In genomic region chr17:51298508-51299371, GRCh38 we compare ENCODE assay signal across 9 cellular contexts. TPM values are rescaled to one million over a fixed set of nuclear protein-coding genes. Genes with fewer than 3 reads are reported as not detected.
A peak's percentile ranks its signal among the peaks of the same experiment; 100 is the strongest.
DNase-seq lines count a peak whose midpoint lies in the region; ATAC-seq, FAIRE-seq and TF ChIP-seq lines count a peak whose summit lies in the region.
"Had no signal": no experiment of that assay in that cellular context is flagged by ENCODE, and none has a peak within 500 bp of the region (broad histone marks: within the 10 kb centered on the region; RNA-seq: fewer than 3 reads in every experiment).

No MANE protein-coding gene starts in this region.

- H3K4me3 Mint-ChIP-seq in activated CD4-positive, alpha-beta T cell treated with anti-CD3 and anti-CD28 coated beads, Interleukin-2, amount 10 ng/mL, durations not matched to agents 24 days and 14 days, result no peak overlapping the region
- H3K4me3 Mint-ChIP-seq: stimulated activated naive CD8-positive, alpha-beta T cell treated with anti-CD3 and anti-CD28 coated beads, Interleukin-15, Interleukin-2, amounts not matched to agents 100 ng/mL and 50 ng/mL, for 24 hours had no signal

- no peak for ATAC-seq in GM19467 (IDR thresholded peaks at IDR 0.05; ENCODE audit: unreplicated experiment)

- peaks cover 4% of the 10 kb centered on the region for H3K4me1 Mint-ChIP-seq in activated CD4-positive, alpha-beta T cell treated with anti-CD3 and anti-CD28 coated beads, Interleukin-2, amount 10 ng/mL, durations not matched to agents 24 days and 14 days

- peak; percentile 60 for DNase-seq in activated CD4-positive, alpha-beta T cell treated with anti-CD3 and anti-CD28 coated beads, Interleukin-2, amount 10 ng/mL, durations not matched to agents 24 days and 14 days
- DNase-seq in activated CD4-positive, alpha-beta T cell treated with anti-CD3 and anti-CD28 coated beads, Interleukin-2, amount 50 U/mL, for 4 hours, result no peak
- DNase-seq in NB4 (ENCODE audit: low read depth), result peak; percentile 56
- DNase-seq in glomerular visceral epithelial cell (ENCODE audit: extremely low spot score), result peak; percentile 35
- DNase-seq in smooth muscle cell (lab: John Stamatoyannopoulos, UW; ENCODE audit: unreplicated experiment), result no peak
- DNase-seq in activated naive CD4-positive, alpha-beta T cell treated with anti-CD3 and anti-CD28 coated beads, Interleukin-2, amount 50 U/mL, for 16 hours, result no peak

- TF ChIP-seq CTCF in NB4 (IDR thresholded peaks at IDR 0.05; ENCODE audit: low read depth, low read length) (peak; percentile 57), smooth muscle cell (IDR thresholded peaks at IDR 0.05; ENCODE audit: borderline replicate concordance, insufficient read depth, poor library complexity, severe bottlenecking) (peak; percentile 64)

- H3K9me3 Mint-ChIP-seq in activated CD4-positive, alpha-beta T cell treated with anti-CD3 and anti-CD28 coated beads, Interleukin-2, amount 10 ng/mL, durations not matched to agents 24 days and 14 days, result no peaks in the 10 kb centered on the region
- H3K9me3 Mint-ChIP-seq: stimulated activated naive CD8-positive, alpha-beta T cell treated with anti-CD3 and anti-CD28 coated beads, Interleukin-15, Interleukin-2, amounts not matched to agents 100 ng/mL and 50 ng/mL, for 24 hours had no signal

- H3K4me3 ChIP-seq in NB4 (ENCODE audit: low read depth, low read length) (no peak overlapping the region), smooth muscle cell (no peak overlapping the region)

- H2AFZ ChIP-seq in smooth muscle cell (ENCODE audit: low read depth), result no peak overlapping the region

- peak; percentile 58 for FAIRE-seq in TTC549 (lab: Jason Lieb, UNC)

- H4K20me1 ChIP-seq in smooth muscle cell (ENCODE audit: low read depth), result peaks cover 12% of the 10 kb centered on the region

- no peak overlapping the region for H3K27ac ChIP-seq in smooth muscle cell (ENCODE audit: low read depth)

- H3K27me3 ChIP-seq in smooth muscle cell (ENCODE audit: low read depth), result no peaks in the 10 kb centered on the region

- H3K9ac ChIP-seq in smooth muscle cell (ENCODE audit: low read depth), result no peak overlapping the region

- peaks cover 32% of the 10 kb centered on the region for H3K36me3 Mint-ChIP-seq in activated CD4-positive, alpha-beta T cell treated with anti-CD3 and anti-CD28 coated beads, Interleukin-2, amount 10 ng/mL, durations not matched to agents 24 days and 14 days (ENCODE audit: low read depth)

- no peak overlapping the region for H3K4me2 ChIP-seq in smooth muscle cell

- H3F3A ChIP-seq in smooth muscle cell (ENCODE audit: low read depth), result peaks cover 6% of the 10 kb centered on the region

- H3K4me1 ChIP-seq in smooth muscle cell (ENCODE audit: low read depth), result no peaks in the 10 kb centered on the region

- no peaks in the 10 kb centered on the region for H3K9me3 ChIP-seq in smooth muscle cell (replicated peaks; ENCODE audit: low read depth)

- intact Hi-C loops in activated CD4-positive, alpha-beta T cell treated with anti-CD3 and anti-CD28 coated beads, Interleukin-2, amount 10 ng/mL, durations not matched to agents 24 days and 14 days (cut with micrococcal nuclease), result no loop called here

- no peak for TF ChIP-seq POLR2A in NB4 (IDR thresholded peaks at IDR 0.05; ENCODE audit: extremely low read depth, insufficient read length)

- WGBS in smooth muscle cell (ENCODE audit: low lambda C conversion rate), result 60% methylated on average over 10 of the region's 10 CpGs

- no peaks in the 10 kb centered on the region for H3K79me2 ChIP-seq in smooth muscle cell (ENCODE audit: low read depth)

- H3K36me3 ChIP-seq in smooth muscle cell (ENCODE audit: low read depth), result no peaks in the 10 kb centered on the region

- no peak overlapping the region for H3K27ac Mint-ChIP-seq in activated CD4-positive, alpha-beta T cell treated with anti-CD3 and anti-CD28 coated beads, Interleukin-2, amount 10 ng/mL, durations not matched to agents 24 days and 14 days
- H3K27ac Mint-ChIP-seq: stimulated activated naive CD8-positive, alpha-beta T cell treated with anti-CD3 and anti-CD28 coated beads, Interleukin-15, Interleukin-2, amounts not matched to agents 100 ng/mL and 50 ng/mL, for 24 hours had no signal

- no peaks in the 10 kb centered on the region for H3K27me3 Mint-ChIP-seq in activated CD4-positive, alpha-beta T cell treated with anti-CD3 and anti-CD28 coated beads, Interleukin-2, amount 10 ng/mL, durations not matched to agents 24 days and 14 days
- H3K27me3 Mint-ChIP-seq: stimulated activated naive CD8-positive, alpha-beta T cell treated with anti-CD3 and anti-CD28 coated beads, Interleukin-15, Interleukin-2, amounts not matched to agents 100 ng/mL and 50 ng/mL, for 24 hours had no signal

RNA-seq across cellular contexts. Expression of gene UTP18, which starts 38.4 kb away (rescaled TPM):
- 79.9 and 84.5 TPM in 2 replicates for total RNA-seq in activated CD4-positive, alpha-beta T cell treated with anti-CD3 and anti-CD28 coated beads, Interleukin-2, amount 10 ng/mL, durations not matched to agents 24 days and 14 days
- 36.9 and 42.1 TPM in 2 replicates for total RNA-seq in smooth muscle cell
- 24.6 and 31.7 TPM in 2 replicates for polyA plus RNA-seq in smooth muscle cell

RNA-seq across cellular contexts. Expression of gene MBTD1, which starts 38.9 kb away (rescaled TPM):
- total RNA-seq in activated CD4-positive, alpha-beta T cell treated with anti-CD3 and anti-CD28 coated beads, Interleukin-2, amount 10 ng/mL, durations not matched to agents 24 days and 14 days, result 11.5 and 13.1 TPM in 2 replicates
- 7.9 and 11.3 TPM in 2 replicates for total RNA-seq in smooth muscle cell
- 1.3 and 3.3 TPM in 2 replicates for polyA plus RNA-seq in smooth muscle cell

Comparison
In these comparisons a context has a peak if more than half of its experiments do, and no peak if none do; other contexts are left out.
1. DNase-seq: peak in activated CD4-positive, alpha-beta T cell treated with anti-CD3 and anti-CD28 coated beads, Interleukin-2, amount 10 ng/mL, durations not matched to agents 24 days and 14 days (single experiment), NB4 (single experiment) and glomerular visceral epithelial cell (single experiment); none in activated CD4-positive, alpha-beta T cell treated with anti-CD3 and anti-CD28 coated beads, Interleukin-2, amount 50 U/mL, for 4 hours (0 of 2), smooth muscle cell (single experiment) and activated naive CD4-positive, alpha-beta T cell treated with anti-CD3 and anti-CD28 coated beads, Interleukin-2, amount 50 U/mL, for 16 hours (single experiment).